ENCODE assay signal across 1 cellular context in genomic region chr12:45415393-45415817, GRCh38.
TF ChIP-seq lines count a peak whose summit lies in the region.

No MANE protein-coding gene starts in this region.

TF ChIP-seq in HEK293, 187 proteins besides CTCF, POLR2A, EP300 and RAD21 (continued from another document):
- TF ChIP-seq PRDM10 (tag by site-specific recombination; IDR thresholded peaks at IDR 0.05) = peak; percentile 39; the same call in 1 of the 2 replicates
- 0 out of 2 replicates have a peak, but pooled peaks have one; percentile 50 for TF ChIP-seq BCL11A (tag by site-specific recombination; IDR thresholded peaks at IDR 0.05; ENCODE audit: low read depth)
- no peak for TF ChIP-seq KLF1 (tag by site-specific recombination; IDR thresholded peaks at IDR 0.05)
- peak; percentile 79 for TF ChIP-seq ZBTB17 (tag by site-specific recombination; IDR thresholded peaks at IDR 0.05)
- TF ChIP-seq ZNF473 (tag by site-specific recombination; IDR thresholded peaks at IDR 0.05) = no peak
- TF ChIP-seq ZNF600 (tag by site-specific recombination; IDR thresholded peaks at IDR 0.05) = peak; percentile 64
- peak; percentile 52; the same call in 1 of the 2 replicates for TF ChIP-seq ZXDB (tag by site-specific recombination; IDR thresholded peaks at IDR 0.05)
- no peak for TF ChIP-seq ZNF529 (tag by site-specific recombination; IDR thresholded peaks at IDR 0.05; ENCODE audit: insufficient replicate concordance)
- peak; percentile 85 for TF ChIP-seq ZNF24 (tag by site-specific recombination; IDR thresholded peaks at IDR 0.05)
- no peak for TF ChIP-seq OVOL3 (tag by site-specific recombination; IDR thresholded peaks at IDR 0.05)
- TF ChIP-seq ZSCAN30 (tag by site-specific recombination; IDR thresholded peaks at IDR 0.05) = 0 out of 2 replicates have a peak, but pooled peaks have one; percentile 18
- no peak for TF ChIP-seq ZNF837 (tag by site-specific recombination; IDR thresholded peaks at IDR 0.05)
